Comparison of ENCODE assay signal across 8 cellular contexts in genomic region chr9:13296972-13297371, GRCh38. TPM values are rescaled to one million over a fixed set of nuclear protein-coding genes. Genes with fewer than 3 reads are reported as not detected.
"Had no signal": no experiment of that assay in that cellular context is flagged by ENCODE, and none has a peak within 500 bp of the region (broad histone marks: within the 10 kb centered on the region; RNA-seq: fewer than 3 reads in every experiment).

No MANE protein-coding gene starts in this region.

- H3K27ac ChIP-seq: HL-60, KMS-11 had no signal

- DNase-seq: IMR-90, KBM-7, KG1 had no signal

- H3K4me2 ChIP-seq: KMS-11 had no signal

- H3K9ac ChIP-seq: KMS-11 had no signal

- FAIRE-seq: HTR-8/SVneo had no signal

RNA-seq across cellular contexts. Expression of gene MPDZ, which starts 17.5 kb away (rescaled TPM):
- total RNA-seq: HT-29 had no signal
- polyA plus RNA-seq: IgD-negative memory B cell had no signal
